ENCODE assay signal across 1 cellular context in genomic region chr17:16584273-16584995, GRCh38.
TF ChIP-seq lines count a peak whose summit lies in the region.

No MANE protein-coding gene starts in this region.

TF ChIP-seq in HepG2, 621 proteins besides CTCF, POLR2A, EP300 and RAD21 (continued from another document and continues in another):
- TF ChIP-seq RERE (CRISPR knock-in tag; IDR thresholded peaks at IDR 0.05; ENCODE audit: low read depth) (no peak), SNAPC2 (CRISPR knock-in tag; IDR thresholded peaks at IDR 0.05) (no peak), HNF1A (IDR thresholded peaks at IDR 0.05; ENCODE audit: low read depth) (no peak), HNF1A (CRISPR knock-in tag; IDR thresholded peaks at IDR 0.05; ENCODE audit: borderline replicate concordance) (no peak), AGO2 (optimal IDR thresholded peaks at IDR 0.05; ENCODE audit: low read depth, low read length) (no peak), GATAD1 (CRISPR knock-in tag; IDR thresholded peaks at IDR 0.05) (peak; percentile 58), KIAA2018 (CRISPR knock-in tag; IDR thresholded peaks at IDR 0.05; ENCODE audit: borderline replicate concordance) (no peak), CBX1 (IDR thresholded peaks at IDR 0.05; ENCODE audit: low read depth) (peak; percentile 34), XBP1 (CRISPR knock-in tag; IDR thresholded peaks at IDR 0.05) (no peak), ZKSCAN1 (IDR thresholded peaks at IDR 0.05; ENCODE audit: low read length) (no peak), ZNF3 (CRISPR knock-in tag; IDR thresholded peaks at IDR 0.05) (peak; percentile 69; the same call in 1 of the 2 replicates), KLF6 (CRISPR knock-in tag; IDR thresholded peaks at IDR 0.05) (no peak), MAF1 (CRISPR knock-in tag; IDR thresholded peaks at IDR 0.05; ENCODE audit: borderline replicate concordance) (no peak), FOXO1 (CRISPR knock-in tag; IDR thresholded peaks at IDR 0.05) (0 out of 2 replicates have a peak, but pooled peaks have one; percentile 36), HOMEZ (CRISPR knock-in tag; IDR thresholded peaks at IDR 0.05; ENCODE audit: low read depth) (no peak), RBAK (CRISPR knock-in tag; IDR thresholded peaks at IDR 0.05) (no peak), ZNF446 (CRISPR knock-in tag; IDR thresholded peaks at IDR 0.05) (no peak), HOXA5 (CRISPR knock-in tag; IDR thresholded peaks at IDR 0.05) (peak; percentile 13; the same call in 1 of the 2 replicates), FOXM1 (CRISPR knock-in tag; IDR thresholded peaks at IDR 0.05) (no peak), ZNF629 (CRISPR knock-in tag; conservative IDR thresholded peaks at IDR 0.05) (no peak), SRSF9 (IDR thresholded peaks at IDR 0.05; ENCODE audit: borderline replicate concordance, insufficient read depth, low read depth, low read length, poor library complexity, severe bottlenecking) (no peak), ZNF546 (CRISPR knock-in tag; conservative IDR thresholded peaks at IDR 0.05) (no peak), ATF1 (CRISPR knock-in tag; IDR thresholded peaks at IDR 0.05) (no peak), ZBED4 (CRISPR knock-in tag; IDR thresholded peaks at IDR 0.05; ENCODE audit: borderline replicate concordance) (no peak), KLF13 (CRISPR knock-in tag; IDR thresholded peaks at IDR 0.05) (no peak), MIER2 (CRISPR knock-in tag; IDR thresholded peaks at IDR 0.05) (0 out of 2 replicates have a peak, but pooled peaks have one; percentile 17), NFKB2 (CRISPR knock-in tag; IDR thresholded peaks at IDR 0.05; ENCODE audit: borderline replicate concordance) (peak; percentile 68; the same call in 1 of the 2 replicates)
